11 cellular contexts compared by ENCODE assay signal in genomic region chr6:711925-712324, GRCh38. TPM values are rescaled to one million over a fixed set of nuclear protein-coding genes. Genes with fewer than 3 reads are reported as not detected.
A peak's percentile ranks its signal among the peaks of the same experiment; 100 is the strongest.
DNase-seq lines count a peak whose midpoint lies in the region; ATAC-seq and TF ChIP-seq lines count a peak whose summit lies in the region.
"Had no signal": no experiment of that assay in that cellular context is flagged by ENCODE, and none has a peak within 500 bp of the region (broad histone marks: within the 10 kb centered on the region; RNA-seq: fewer than 3 reads in every experiment).

No MANE protein-coding gene starts in this region.

- H3K4me1 Mint-ChIP-seq in CD4-positive, alpha-beta memory T cell: peaks cover 12 to 24% (median 18%) of the 10 kb centered on the region in 4 donors
- H3K4me1 Mint-ChIP-seq in natural killer cell: peaks cover 22% of the 10 kb centered on the region in 2 donors

- TF ChIP-seq CTCF in OCI-LY1 (IDR thresholded peaks at IDR 0.05; ENCODE audit: low read length) (no peak), coronary artery (IDR thresholded peaks at IDR 0.05) (no peak), natural killer cell (IDR thresholded peaks at IDR 0.05) (no peak), right lobe of liver (IDR thresholded peaks at IDR 0.05) (no peak)

- CTCF ChIA-PET in CD4-positive, alpha-beta memory T cell (lab: Charles Lee; ENCODE audit: partially characterized antibody): interaction anchor here (1.1 to 3.2 kb wide), 3 partner anchors 9 to 11 kb away, joined by 3 to 26 read pairs (median 4); no protein-coding TSS in a partner anchor

- no peaks in the 10 kb centered on the region for H3K9me2 ChIP-seq in OCI-LY1 (ENCODE audit: low read depth, low read length)

- H3K4me1 ChIP-seq in CD4-positive, alpha-beta memory T cell (ENCODE audit: insufficient read depth, low read length): peaks cover 15% of the 10 kb centered on the region
- H3K4me1 ChIP-seq in OCI-LY1 (ENCODE audit: insufficient read depth, low read length, severe bottlenecking) (peaks cover 15% of the 10 kb centered on the region), right lobe of liver (no peaks in the 10 kb centered on the region)

- no peak for ATAC-seq in natural killer cell
- no peak for ATAC-seq in right lobe of liver

- peak overlapping the region in 1 of 2 donors; percentile 50 for H3K4me3 ChIP-seq in CD4-positive, alpha-beta memory T cell (ENCODE audit: low read length in 2 of 2)
- peak overlapping the region; percentile 66 for H3K4me3 ChIP-seq in OCI-LY1 (ENCODE audit: low read depth, low read length, poor library complexity, severe bottlenecking)
- peak overlapping the region; percentile 72 for H3K4me3 ChIP-seq in coronary artery
- no peak overlapping the region for H3K4me3 ChIP-seq in right lobe of liver

- no peak for DNase-seq in CD4-positive, alpha-beta memory T cell
- DNase-seq in coronary artery (ENCODE audit: low spot score) (no peak), natural killer cell (no peak), germinal center (ENCODE audit: low spot score) (no peak), superior temporal gyrus (ENCODE audit: extremely low spot score) (no peak), nucleus accumbens (lab: John Stamatoyannopoulos, UW) (no peak), right lobe of liver (no peak)
- DNase-seq: aorta, NCI-H526 had no signal

- peaks cover 0 to 6% of the 10 kb centered on the region in 2 donors for H3K36me3 Mint-ChIP-seq in CD4-positive, alpha-beta memory T cell
- H3K36me3 Mint-ChIP-seq in natural killer cell: no peaks in the 10 kb centered on the region

- H3K9me3 Mint-ChIP-seq in CD4-positive, alpha-beta memory T cell: peaks cover 0 to 2% (median 0%) of the 10 kb centered on the region in 8 donors
- no peaks in the 10 kb centered on the region for H3K9me3 Mint-ChIP-seq in natural killer cell

- H3K4me2 ChIP-seq in OCI-LY1 (ENCODE audit: low read length): peak overlapping the region; percentile 98; the same call in 1 of the 2 replicates

- H4K20me1 ChIP-seq in OCI-LY1 (ENCODE audit: insufficient read depth, low read length): no peaks in the 10 kb centered on the region

- no peaks in the 10 kb centered on the region for H3K36me3 ChIP-seq in CD4-positive, alpha-beta memory T cell (ENCODE audit: insufficient read depth, low read length)
- no peaks in the 10 kb centered on the region for H3K36me3 ChIP-seq in OCI-LY1 (ENCODE audit: insufficient read depth, low read length)
- H3K36me3 ChIP-seq in right lobe of liver: no peaks in the 10 kb centered on the region
- H3K36me3 ChIP-seq: ovary had no signal

- no peaks in the 10 kb centered on the region for H3K9me3 ChIP-seq in CD4-positive, alpha-beta memory T cell (ENCODE audit: control insufficient read depth in 1 of 2, low read length in 2 of 2)
- H3K9me3 ChIP-seq in OCI-LY1 (ENCODE audit: low read length) (no peaks in the 10 kb centered on the region), right lobe of liver (no peaks in the 10 kb centered on the region)
- H3K9me3 ChIP-seq: ovary had no signal

- peak overlapping the region; percentile 84 for H3K27ac ChIP-seq in CD4-positive, alpha-beta memory T cell (ENCODE audit: low read depth, low read length)
- H3K27ac ChIP-seq in OCI-LY1 (ENCODE audit: low read depth, low read length, poor library complexity, severe bottlenecking) (no peak overlapping the region), coronary artery (peak overlapping the region in 1 of 2 donors; percentile 89), right lobe of liver (peak overlapping the region in 1 of 3 donors; percentile 84)

- no peaks in the 10 kb centered on the region for H3K27me3 ChIP-seq in CD4-positive, alpha-beta memory T cell (ENCODE audit: insufficient read depth, low read length)
- no peaks in the 10 kb centered on the region for H3K27me3 ChIP-seq in OCI-LY1 (ENCODE audit: insufficient read depth, low read length)
- H3K27me3 ChIP-seq in right lobe of liver: no peaks in the 10 kb centered on the region
- H3K27me3 ChIP-seq: ovary had no signal

- no peak overlapping the region for H3K9ac ChIP-seq in OCI-LY1 (ENCODE audit: low read length)

- H3K79me2 ChIP-seq in OCI-LY1 (ENCODE audit: insufficient read depth, low read length): no peaks in the 10 kb centered on the region

- POLR2A ChIA-PET in CD4-positive, alpha-beta memory T cell (lab: Charles Lee; ENCODE audit: partially characterized antibody): interaction anchor here (2.1 to 2.6 kb wide), 2 partner anchors 9 to 19 kb away, joined by 11 to 25 read pairs; partner anchors contain the start of gene EXOC2

- peak overlapping the region in 7 of 8 donors; percentile 96 to 99 (median 99) for H3K4me3 Mint-ChIP-seq in CD4-positive, alpha-beta memory T cell
- peak overlapping the region; percentile 99 for H3K4me3 Mint-ChIP-seq in natural killer cell

- H3K27me3 Mint-ChIP-seq in CD4-positive, alpha-beta memory T cell: peaks cover 3 to 7% of the 10 kb centered on the region in 2 donors
- peaks cover 4 to 9% of the 10 kb centered on the region in 2 donors for H3K27me3 Mint-ChIP-seq in natural killer cell (ENCODE audit: low read depth in 2 of 2)

- H3F3A ChIP-seq in OCI-LY1 (ENCODE audit: insufficient read depth, low read length): no peaks in the 10 kb centered on the region

- intact Hi-C loops in CD4-positive, alpha-beta memory T cell (cut with micrococcal nuclease): loop anchor here (1.0 kb wide), 1 partner anchor 19 kb away; the partner anchor contains the start of gene EXOC2
- intact Hi-C loops in natural killer cell (cut with micrococcal nuclease) (no loop called here), right lobe of liver (cut with DNase I) (no loop called here)

- peak overlapping the region; percentile 95 for H2AFZ ChIP-seq in OCI-LY1 (ENCODE audit: low read length)

- TF ChIP-seq POLR2A in right lobe of liver (IDR thresholded peaks at IDR 0.05): no peak

- H3K27ac Mint-ChIP-seq in CD4-positive, alpha-beta memory T cell: peak overlapping the region; percentile 93 to 100 (median 98)
- H3K27ac Mint-ChIP-seq in natural killer cell: peak overlapping the region; percentile 95 to 97

RNA-seq across cellular contexts. Expression of gene EXOC2, which starts 19.0 kb away (rescaled TPM):
- total RNA-seq in CD4-positive, alpha-beta memory T cell: 10 to 100 TPM; 44.6 to 47.6 TPM
- polyA plus RNA-seq in CD4-positive, alpha-beta memory T cell: 10 to 100 TPM; 38.2 to 48.3 TPM
- 10 to 100 TPM; 22.1 to 30.8 (median 26.5) TPM for total RNA-seq in natural killer cell
- total RNA-seq in right lobe of liver: 10 to 100 TPM in 5 of 6 experiments, 1 to 10 TPM in 1; 7.1 to 12.8 (median 10.5) TPM

RNA-seq across cellular contexts. Expression of gene HUS1B, which starts 55.0 kb away (rescaled TPM):
- 1 to 10 TPM in 1 of 2 experiments, under 1 TPM in 1; 0.78 to 2.6 TPM for total RNA-seq in CD4-positive, alpha-beta memory T cell
- polyA plus RNA-seq in CD4-positive, alpha-beta memory T cell: 1 to 10 TPM; 1.7 to 2.3 TPM
- total RNA-seq in natural killer cell (1 to 10 TPM; 1.5 to 3.4 (median 2.8) TPM), right lobe of liver (1 to 10 TPM in 2 of 6 experiments, under 1 TPM in 3, not detected in 1; 0.26 to 2.8 (median 0.34) TPM)

Comparison
In these comparisons a context has a peak if more than half of its experiments do, and no peak if none do; other contexts are left out.
1. H3K4me3 ChIP-seq: peak in OCI-LY1 (single experiment) and coronary artery (single experiment); none in right lobe of liver (0 of 3).